Comparison of ENCODE assay signal across 10 cellular contexts in the genomic region with DNA sequence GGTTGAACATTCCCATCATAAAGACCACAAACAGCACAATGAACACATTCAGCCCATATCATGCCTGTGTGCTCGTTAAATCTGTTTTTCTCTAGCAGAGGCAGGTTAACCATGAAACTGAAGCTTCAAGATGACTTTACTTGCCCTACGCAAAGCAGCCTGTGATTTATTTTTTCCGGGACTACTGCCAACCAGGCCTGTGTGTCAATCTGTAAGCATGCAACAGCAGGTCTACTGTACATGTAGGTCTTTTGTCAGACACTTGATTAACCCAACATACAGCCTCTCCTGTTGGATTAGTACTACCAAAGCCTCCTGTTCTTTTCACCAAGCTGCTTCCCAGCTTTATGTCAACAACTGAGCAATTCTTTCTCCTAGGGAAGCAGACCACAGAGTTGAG.
DNase-seq lines count a peak whose midpoint lies in the region; FAIRE-seq and TF ChIP-seq lines count a peak whose summit lies in the region.
"Had no signal": no experiment of that assay in that cellular context is flagged by ENCODE, and none has a peak within 500 bp of the region (broad histone marks: within the 10 kb centered on the region; RNA-seq: fewer than 3 reads in every experiment).

No MANE protein-coding gene starts in this region.

- no peaks in the 10 kb centered on the region for H4K20me1 ChIP-seq in OCI-LY7 (ENCODE audit: insufficient read depth, low read length)

- H3K9me3 ChIP-seq in OCI-LY7 (ENCODE audit: low read length) = no peaks in the 10 kb centered on the region

- no peak overlapping the region for H3K27ac Mint-ChIP-seq in HFFc6
- H3K27ac Mint-ChIP-seq: mesothelial cell of epicardium had no signal

- TF ChIP-seq CTCF in HFFc6 (IDR thresholded peaks at IDR 0.05) (no peak), OCI-LY7 (conservative IDR thresholded peaks at IDR 0.05; ENCODE audit: low read length) (no peak)

- H3K36me3 Mint-ChIP-seq in HFFc6 (ENCODE audit: low read depth) = no peaks in the 10 kb centered on the region

- H2AFZ ChIP-seq in OCI-LY7 (ENCODE audit: low read length) = no peak overlapping the region

- no peak for FAIRE-seq in RCC 7860 (lab: Jason Lieb, UNC)
- FAIRE-seq: H54 had no signal

- no peaks in the 10 kb centered on the region for H3K79me2 ChIP-seq in OCI-LY7 (ENCODE audit: insufficient read depth, low read depth, low read length)

- H3K4me3 ChIP-seq in OCI-LY7 (ENCODE audit: low read depth, low read length, poor library complexity, severe bottlenecking) = no peak overlapping the region

- intact Hi-C loops in OCI-LY7 (cut with micrococcal nuclease; ENCODE audit: unreplicated experiment) = no loop called here

- no peak overlapping the region for H3K4me2 ChIP-seq in OCI-LY7 (ENCODE audit: low read length)

- no peaks in the 10 kb centered on the region for H3K36me3 ChIP-seq in OCI-LY7 (ENCODE audit: insufficient read depth, low read length)

- H3K27me3 Mint-ChIP-seq in HFFc6 (ENCODE audit: insufficient read depth) = peaks cover 8% of the 10 kb centered on the region

- DNase-seq in DMS 273 (lab: John Stamatoyannopoulos, UW; ENCODE audit: unreplicated experiment) (peak; percentile 67), HFFc6 (peak; percentile 24), astrocyte of the hippocampus (ENCODE audit: low read depth, low spot score) (peak; percentile 65), iris pigment epithelial cell (ENCODE audit: low read depth) (peak; percentile 90), RCC 7860 (ENCODE audit: low spot score) (no peak), OCI-LY7 (ENCODE audit: low spot score) (no peak), UCSD-AML1 (lab: John Stamatoyannopoulos, UW; ENCODE audit: unreplicated experiment) (no peak)
- DNase-seq: NCI-H2029 had no signal

- no peaks in the 10 kb centered on the region for H3K4me1 ChIP-seq in OCI-LY7 (ENCODE audit: insufficient read depth, low read length, poor library complexity, severe bottlenecking)

- H3K9me3 Mint-ChIP-seq in HFFc6 = peaks cover 9% of the 10 kb centered on the region; the same call in 1 of the 2 replicates

- H3K9me2 ChIP-seq in OCI-LY7 (ENCODE audit: insufficient read depth, low read length) = no peaks in the 10 kb centered on the region

- BruUV-seq in OCI-LY7 (replicated peaks; lab: Mats Ljungman, UMichigan) = no TSS peak

- H3K27ac ChIP-seq in OCI-LY7 (ENCODE audit: low read depth, low read length, poor library complexity, severe bottlenecking) = no peak overlapping the region

- CTCF ChIA-PET in OCI-LY7 (lab: Charles Lee; ENCODE audit: unreplicated experiment) = no interaction called here

- no peaks in the 10 kb centered on the region for H3K4me1 Mint-ChIP-seq in HFFc6 (ENCODE audit: low read depth)
- H3K4me1 Mint-ChIP-seq: mesothelial cell of epicardium had no signal

- H3K4me3 Mint-ChIP-seq in HFFc6 = no peak overlapping the region
- H3K4me3 Mint-ChIP-seq: mesothelial cell of epicardium had no signal

- POLR2A ChIA-PET in OCI-LY7 (lab: Charles Lee) = interaction anchor here (0.7 kb wide), 1 partner anchor 185 kb away, joined by 3 read pairs; no protein-coding TSS in a partner anchor

Comparison
In these comparisons a context has a peak if more than half of its experiments do, and no peak if none do; other contexts are left out.
1. DNase-seq: peak in DMS 273 (single experiment), HFFc6 (single experiment), astrocyte of the hippocampus (single experiment) and iris pigment epithelial cell (single experiment); none in RCC 7860 (single experiment), OCI-LY7 (single experiment) and UCSD-AML1 (single experiment).